ENCODE assay signal across 30 cellular contexts in the genomic region with DNA sequence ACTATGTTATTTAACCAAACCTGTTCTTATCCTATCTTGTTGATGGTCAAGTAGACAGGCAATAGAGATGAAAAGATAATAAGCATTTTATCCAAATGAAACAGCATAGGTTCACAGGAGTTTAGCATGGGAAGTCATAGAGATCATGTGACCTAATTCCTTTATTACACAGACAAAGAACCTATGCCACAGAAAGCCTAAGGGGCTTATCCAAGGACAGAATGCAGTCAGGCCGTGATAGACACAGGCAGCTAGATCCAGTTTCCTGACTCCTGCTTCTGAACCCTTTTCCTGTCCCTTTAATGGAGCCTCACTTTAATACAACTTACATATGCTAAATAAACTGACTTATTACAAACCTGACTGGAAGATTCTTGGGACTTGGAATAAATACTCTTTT.
DNase-seq lines count a peak whose midpoint lies in the region; TF ChIP-seq lines count a peak whose summit lies in the region.
"Had no signal": no experiment of that assay in that cellular context is flagged by ENCODE, and none has a peak within 500 bp of the region (broad histone marks: within the 10 kb centered on the region; RNA-seq: fewer than 3 reads in every experiment).

No MANE protein-coding gene starts in this region.

- H3K9me2 ChIP-seq in MM.1S (replicated peaks; ENCODE audit: insufficient read depth, low read length) = no peaks in the 10 kb centered on the region

- H3K4me3 Mint-ChIP-seq in chondrocyte (ENCODE audit: unreplicated experiment) = no peak overlapping the region
- H3K4me3 Mint-ChIP-seq: activated B cell treated with CpG ODN at 0.5 μM for 24 hours; activated naive CD4-positive, alpha-beta T cell treated with anti-CD3 and anti-CD28 coated beads for 36 hours; stimulated activated naive CD8-positive, alpha-beta T cell treated with anti-CD3 and anti-CD28 coated beads, Interleukin-15, amount 100 ng/mL, for 72 hours had no signal

- H3K36me3 Mint-ChIP-seq in chondrocyte (ENCODE audit: low read depth) = no peaks in the 10 kb centered on the region

- H3K27ac ChIP-seq in MM.1S (ENCODE audit: low read length) (peak overlapping the region; percentile 41; the same call in 1 of the 2 replicates), osteoblast (ENCODE audit: low read depth, low read length) (no peak overlapping the region)
- H3K27ac ChIP-seq: adrenal gland, BLaER1, brain microvascular endothelial cell, skin epidermis had no signal

- H3K4me3 ChIP-seq in MM.1S (ENCODE audit: low read length) (no peak overlapping the region), osteoblast (ENCODE audit: insufficient read depth, low read length) (no peak overlapping the region)
- H3K4me3 ChIP-seq: adrenal gland, BLaER1, heart left ventricle, K562, lung, skin epidermis had no signal

- H3K4me1 Mint-ChIP-seq in chondrocyte (ENCODE audit: low read depth) = peaks cover 52% of the 10 kb centered on the region
- H3K4me1 Mint-ChIP-seq: activated B cell treated with CpG ODN at 0.5 μM for 24 hours; stimulated activated naive CD8-positive, alpha-beta T cell treated with anti-CD3 and anti-CD28 coated beads, Interleukin-15, amount 100 ng/mL, for 72 hours had no signal

- peaks cover 9% of the 10 kb centered on the region; the same call in 1 of the 2 replicates for H3F3A ChIP-seq in MM.1S (ENCODE audit: insufficient read depth, low read length)

- H4K20me1 ChIP-seq in MM.1S (ENCODE audit: insufficient read depth, low read length) (no peaks in the 10 kb centered on the region), osteoblast (ENCODE audit: insufficient read depth, low read length) (no peaks in the 10 kb centered on the region)
- H4K20me1 ChIP-seq: BLaER1 had no signal

- H3K27me3 ChIP-seq in MM.1S (replicated peaks; ENCODE audit: insufficient read depth, low read length) = no peaks in the 10 kb centered on the region
- no peaks in the 10 kb centered on the region for H3K27me3 ChIP-seq in osteoblast (ENCODE audit: insufficient read depth, low read length)
- H3K27me3 ChIP-seq: adrenal gland, BLaER1, brain microvascular endothelial cell, heart left ventricle had no signal

- no peaks in the 10 kb centered on the region for H3K27me3 Mint-ChIP-seq in chondrocyte (ENCODE audit: low read depth)
- H3K27me3 Mint-ChIP-seq: activated B cell treated with CpG ODN at 0.5 μM for 24 hours; stimulated activated naive CD8-positive, alpha-beta T cell treated with anti-CD3 and anti-CD28 coated beads, Interleukin-15, amount 100 ng/mL, for 72 hours had no signal

- DNase-seq in Daoy (ENCODE audit: low read depth) (peak; percentile 20), MM.1S (no peak), chondrocyte (ENCODE audit: low spot score) (no peak), osteoblast (ENCODE audit: insufficient read length, low spot score, missing footprints) (no peak), NCI-H187 (lab: John Stamatoyannopoulos, UW) (no peak), T1000 (lab: John Stamatoyannopoulos, UW) (no peak), NCI-H1694 treated with DMSO at 0.1 percent for 48 hours (lab: John Stamatoyannopoulos, UW) (no peak)
- DNase-seq: ACHN; activated B cell treated with CpG ODN at 0.5 μM for 24 hours; activated CD4-positive, alpha-beta T cell treated with anti-CD3 and anti-CD28 coated beads, Interleukin-2, amount 50 U/mL, for 1 hour; activated naive CD4-positive, alpha-beta T cell treated with anti-CD3 and anti-CD28 coated beads for 36 hours; adrenal gland; brain microvascular endothelial cell; DMS79; effector CD8-positive, alpha-beta T cell; erythroblast; HCEC 1CT; heart left ventricle; NCI-H1436; NCI-H2171; NCI-H510A; nucleus accumbens; Right ventricle myocardium superior; stimulated activated CD8-positive, alpha-beta memory T cell treated with anti-CD3 and anti-CD28 coated beads, Interleukin-4, amount 100 ng/mL, for 48 hours; stimulated activated naive CD8-positive, alpha-beta T cell treated with anti-CD3 and anti-CD28 coated beads, Interleukin-15, amount 100 ng/mL, for 72 hours; SW 1271 had no signal

- H3K79me2 ChIP-seq in MM.1S (ENCODE audit: low read length) (no peaks in the 10 kb centered on the region), osteoblast (ENCODE audit: insufficient read depth, low read length) (no peaks in the 10 kb centered on the region)

- H3K4me2 ChIP-seq in MM.1S (ENCODE audit: low read depth, low read length) (0 out of 2 replicates have a peak overlapping the region, but pooled peaks have one; percentile 68), osteoblast (ENCODE audit: insufficient read depth, low read length) (no peak overlapping the region)
- H3K4me2 ChIP-seq: BLaER1 had no signal

- H2AFZ ChIP-seq in MM.1S (ENCODE audit: low read length) = no peak overlapping the region
- peak overlapping the region; percentile 10 for H2AFZ ChIP-seq in osteoblast (ENCODE audit: low read length)

- no peaks in the 10 kb centered on the region for H3K9me3 ChIP-seq in MM.1S (replicated peaks; ENCODE audit: insufficient read depth, low read length)
- H3K9me3 ChIP-seq in osteoblast (ENCODE audit: low read depth, low read length) = no peaks in the 10 kb centered on the region
- H3K9me3 ChIP-seq: adrenal gland had no signal

- H3K4me1 ChIP-seq in MM.1S (ENCODE audit: low read length) = peaks cover 10% of the 10 kb centered on the region; the same call in 1 of the 2 replicates
- peaks cover 11% of the 10 kb centered on the region for H3K4me1 ChIP-seq in osteoblast (ENCODE audit: insufficient read depth, low read length)

- H3K9me3 Mint-ChIP-seq in chondrocyte (ENCODE audit: low read depth) = peaks cover 4% of the 10 kb centered on the region

- H3K36me3 ChIP-seq in MM.1S (replicated peaks; ENCODE audit: insufficient read depth, low read length) = no peaks in the 10 kb centered on the region
- no peaks in the 10 kb centered on the region for H3K36me3 ChIP-seq in osteoblast (ENCODE audit: insufficient read depth, low read length)
- H3K36me3 ChIP-seq: adrenal gland, BLaER1, brain microvascular endothelial cell, heart left ventricle had no signal

- no peak overlapping the region for H3K9ac ChIP-seq in MM.1S (ENCODE audit: low read length)
- H3K9ac ChIP-seq: BLaER1 had no signal

- peak overlapping the region; percentile 41 for H3K27ac Mint-ChIP-seq in chondrocyte (ENCODE audit: unreplicated experiment)
- H3K27ac Mint-ChIP-seq: activated B cell treated with CpG ODN at 0.5 μM for 24 hours; activated naive CD4-positive, alpha-beta T cell treated with anti-CD3 and anti-CD28 coated beads for 36 hours had no signal

- no peak for TF ChIP-seq CTCF in MM.1S (IDR thresholded peaks at IDR 0.05; ENCODE audit: low read length)
- TF ChIP-seq CTCF in chondrocyte (IDR thresholded peaks at IDR 0.05) = no peak
- no peak for TF ChIP-seq CTCF in osteoblast (IDR thresholded peaks at IDR 0.05; ENCODE audit: extremely low read depth, low read depth, low read length)
